8 cellular contexts compared by ENCODE assay signal in the genomic region with DNA sequence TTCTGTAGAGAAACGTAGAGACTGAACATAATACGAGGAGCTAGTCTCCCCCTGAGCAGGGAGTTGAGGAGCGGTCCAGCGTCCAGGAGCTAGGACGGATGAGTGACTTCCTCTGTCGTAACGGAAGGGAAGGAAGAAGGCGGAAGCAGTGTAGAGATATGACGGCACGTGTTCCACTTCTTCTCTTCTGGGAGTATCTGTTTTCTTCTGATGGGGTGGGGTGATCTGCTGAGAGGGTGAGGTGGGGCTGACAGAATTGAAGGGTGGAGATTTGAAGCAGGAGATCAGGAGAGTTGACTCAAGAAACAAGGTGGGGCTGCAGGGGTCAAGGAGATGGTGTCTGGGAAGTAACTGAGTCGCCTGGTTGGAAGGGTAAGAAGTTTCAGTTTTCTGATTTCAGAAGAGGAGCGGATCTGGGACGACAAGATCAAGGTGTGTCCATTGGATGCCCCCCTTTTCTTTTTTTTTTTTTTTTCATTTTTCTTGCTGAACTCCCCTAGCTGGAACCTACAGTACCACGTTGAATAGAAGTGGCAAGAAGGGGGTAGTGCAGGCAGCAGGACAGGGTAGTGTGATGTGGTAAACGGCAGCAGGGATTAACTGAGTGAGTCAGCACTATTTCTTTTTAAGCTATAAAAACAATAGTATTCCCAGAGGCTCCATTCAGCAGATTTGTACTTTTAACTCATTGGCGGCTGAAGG. TPM values are rescaled to one million over a fixed set of nuclear protein-coding genes. Genes with fewer than 3 reads are reported as not detected.
A peak's percentile ranks its signal among the peaks of the same experiment; 100 is the strongest.
DNase-seq lines count a peak whose midpoint lies in the region; ATAC-seq and TF ChIP-seq lines count a peak whose summit lies in the region.

No MANE protein-coding gene starts in this region.

- no peak overlapping the region for H3K4me2 ChIP-seq in mammary epithelial cell (ENCODE audit: insufficient read depth, low read depth, low read length)
- no peak overlapping the region for H3K4me2 ChIP-seq in mesendoderm (ENCODE audit: low read length)

- in situ Hi-C loops in mammary epithelial cell (cut with MboI; ENCODE audit: low sequenced_read_pairs in 2 of 2), result no loop called here

- H4K5ac ChIP-seq in mesendoderm (ENCODE audit: low read length), result no peak overlapping the region

- WGBS in mammary epithelial cell (ENCODE audit: low coverage, missing lambda C conversion rate), result 80% methylated on average over 15 of the region's 16 CpGs
- WGBS in mesendoderm (ENCODE audit: extremely low coverage, insufficient coverage, low lambda C conversion rate), result no CpG with 5 or more reads among the region's 16 CpGs

- H3K9ac ChIP-seq in mammary epithelial cell (ENCODE audit: insufficient read depth, low read length) (no peak overlapping the region), mesendoderm (ENCODE audit: low read length) (no peak overlapping the region)

- no peak overlapping the region for H2BK120ac ChIP-seq in mesendoderm (ENCODE audit: low read depth, low read length)

- no peak for ATAC-seq in CD4-positive, CD25-positive, alpha-beta regulatory T cell (ENCODE audit: low read depth in 2 of 2)

- H3K27ac Mint-ChIP-seq in CD4-positive, CD25-positive, alpha-beta regulatory T cell, result peak overlapping the region in 2 of 3 donors; percentile 18 to 83

- no peaks in the 10 kb centered on the region for H3K36me3 ChIP-seq in CD4-positive, CD25-positive, alpha-beta regulatory T cell (ENCODE audit: control insufficient read depth, insufficient read depth, low read length)
- H3K36me3 ChIP-seq in MG63 (no peaks in the 10 kb centered on the region), mammary epithelial cell (ENCODE audit: insufficient read depth, low read length) (no peaks in the 10 kb centered on the region), mesendoderm (ENCODE audit: control insufficient read depth, insufficient read depth, low read length) (no peaks in the 10 kb centered on the region)

- intact Hi-C loops in mammary epithelial cell (cut with micrococcal nuclease) (loop anchor here (10.0 kb wide), 1 partner anchor 138 kb away; no protein-coding TSS in a partner anchor), dorsolateral prefrontal cortex (cut with DNase I) (loop anchor here (5.0 kb wide), 1 partner anchor 46 kb away; no protein-coding TSS in a partner anchor)

- H3K79me1 ChIP-seq in mesendoderm (ENCODE audit: low read length), result no peaks in the 10 kb centered on the region

- H3K4me3 Mint-ChIP-seq in CD4-positive, CD25-positive, alpha-beta regulatory T cell, result peak overlapping the region in 3 of 4 donors; percentile 10 to 81 (median 75)

- H3K79me2 ChIP-seq in mammary epithelial cell (ENCODE audit: insufficient read depth, low read length) (no peaks in the 10 kb centered on the region), mesendoderm (ENCODE audit: control insufficient read depth, insufficient read depth, low read length) (no peaks in the 10 kb centered on the region)

- no peaks in the 10 kb centered on the region for H3K36me3 Mint-ChIP-seq in CD4-positive, CD25-positive, alpha-beta regulatory T cell

- peak overlapping the region; percentile 50 for H3K56ac ChIP-seq in mesendoderm (ENCODE audit: low read length)

- no peaks in the 10 kb centered on the region for H3K27me3 ChIP-seq in CD4-positive, CD25-positive, alpha-beta regulatory T cell (ENCODE audit: control insufficient read depth, insufficient read depth, low read length)
- H3K27me3 ChIP-seq in MG63 (no peaks in the 10 kb centered on the region), mammary epithelial cell (ENCODE audit: insufficient read depth, low read length) (no peaks in the 10 kb centered on the region), mesendoderm (ENCODE audit: insufficient read depth, low read length, poor library complexity) (no peaks in the 10 kb centered on the region), dorsolateral prefrontal cortex (peaks cover 0 to 4% (median 0%) of the 10 kb centered on the region in 45 donors)

- no peak overlapping the region for H3K23ac ChIP-seq in mesendoderm (ENCODE audit: low read length)

- no TSS peak for BruUV-seq in mammary epithelial cell (replicated peaks; lab: Mats Ljungman, UMichigan)

- peaks cover 0 to 16% (median 4%) of the 10 kb centered on the region in 4 donors for H3K4me1 Mint-ChIP-seq in CD4-positive, CD25-positive, alpha-beta regulatory T cell

- CTCF ChIA-PET in mammary epithelial cell (lab: Charles Lee; ENCODE audit: low non-redundant PET), result no interaction called here

- peak overlapping the region; percentile 45 for H2AK5ac ChIP-seq in mesendoderm (ENCODE audit: low read length)

- no peak overlapping the region for H3K18ac ChIP-seq in mesendoderm (ENCODE audit: low read length)

- H3K4me1 ChIP-seq in CD4-positive, CD25-positive, alpha-beta regulatory T cell (ENCODE audit: control insufficient read depth, insufficient read depth, low read length, poor library complexity, severe bottlenecking), result peaks cover 4% of the 10 kb centered on the region
- no peaks in the 10 kb centered on the region for H3K4me1 ChIP-seq in mammary epithelial cell (ENCODE audit: insufficient read depth, low read length)
- H3K4me1 ChIP-seq in mesendoderm (ENCODE audit: control insufficient read depth, low read depth, low read length), result no peaks in the 10 kb centered on the region

- peak overlapping the region; percentile 68 for H3K4me3 ChIP-seq in CD4-positive, CD25-positive, alpha-beta regulatory T cell (ENCODE audit: low read depth, low read length)
- no peak overlapping the region for H3K4me3 ChIP-seq in MG63
- no peak overlapping the region for H3K4me3 ChIP-seq in mammary epithelial cell (replicated peaks in 1 of 3; ENCODE audit: insufficient read depth in 1 of 3, low read depth in 2 of 3, low read length in 3 of 3)
- H3K4me3 ChIP-seq in mesendoderm (ENCODE audit: low read length), result no peak overlapping the region
- H3K4me3 ChIP-seq in dorsolateral prefrontal cortex, result peak overlapping the region in 6 of 59 donors; percentile 5 to 29 (median 18)

- no peak overlapping the region for H2BK15ac ChIP-seq in mesendoderm (replicated peaks; ENCODE audit: low read depth)

- H3K9me3 ChIP-seq in CD4-positive, CD25-positive, alpha-beta regulatory T cell (ENCODE audit: control insufficient read depth in 2 of 2, low read length in 2 of 2), result no peaks in the 10 kb centered on the region
- H3K9me3 ChIP-seq in MG63, result no peaks in the 10 kb centered on the region
- H3K9me3 ChIP-seq in mammary epithelial cell (replicated peaks; ENCODE audit: insufficient read depth, low read length), result no peaks in the 10 kb centered on the region

- H4K20me1 ChIP-seq in mammary epithelial cell (ENCODE audit: insufficient read depth, low read length), result no peaks in the 10 kb centered on the region

- H2AFZ ChIP-seq in mammary epithelial cell (ENCODE audit: low read depth, low read length), result no peak overlapping the region

- DNase-seq in CD4-positive, CD25-positive, alpha-beta regulatory T cell, result peak in 1 of 3 donors; percentile 35
- DNase-seq in MG63 (peak; percentile 52), mammary epithelial cell (peak; percentile 14), mesendoderm (peak; percentile 58), NCI-H2227 (lab: John Stamatoyannopoulos, UW; ENCODE audit: unreplicated experiment) (no peak), activated gamma-delta T cell (lab: John Stamatoyannopoulos, UW) (no peak), dorsolateral prefrontal cortex (no peak)
- DNase-seq in NK-92 treated with Interleukin-12 subunit alpha and Interleukin-12 subunit beta, amount 100 ng/mL, for 24 hours (lab: John Stamatoyannopoulos, UW), result no peak

- no peak overlapping the region for H3K4ac ChIP-seq in mesendoderm (ENCODE audit: low read depth, low read length)

- peaks cover 0 to 2% (median 0%) of the 10 kb centered on the region in 7 donors for H3K9me3 Mint-ChIP-seq in CD4-positive, CD25-positive, alpha-beta regulatory T cell

- dilution Hi-C loops in mammary epithelial cell (cut with HindIII; ENCODE audit: low sequenced_read_pairs), result no loop called here

- no peak overlapping the region for H3K27ac ChIP-seq in CD4-positive, CD25-positive, alpha-beta regulatory T cell (ENCODE audit: insufficient read depth, low read length, poor library complexity, severe bottlenecking)
- H3K27ac ChIP-seq in mammary epithelial cell (ENCODE audit: insufficient read depth, low read depth, low read length) (no peak overlapping the region), mesendoderm (ENCODE audit: low read depth, low read length) (no peak overlapping the region), dorsolateral prefrontal cortex (no peak overlapping the region)

- H4K8ac ChIP-seq in mesendoderm (ENCODE audit: low read depth, low read length), result no peak overlapping the region

- no peak for TF ChIP-seq CTCF in mammary epithelial cell (conservative IDR thresholded peaks at IDR 0.05 in 1 of 2, IDR thresholded peaks at IDR 0.05 in 1 of 2; ENCODE audit: extremely low read depth in 1 of 2, insufficient read depth in 1 of 2, low read depth in 1 of 2, low read length in 2 of 2)
- TF ChIP-seq CTCF in dorsolateral prefrontal cortex (IDR thresholded peaks at IDR 0.05 in 54 of 56, conservative IDR thresholded peaks at IDR 0.05 in 2 of 56; ENCODE audit: low read depth in 1 of 56, partially characterized antibody in 56 of 56), result no peak

- peaks cover 4% of the 10 kb centered on the region for H3K27me3 Mint-ChIP-seq in CD4-positive, CD25-positive, alpha-beta regulatory T cell

- no peak overlapping the region for H2BK5ac ChIP-seq in mesendoderm (ENCODE audit: low read length)

RNA-seq across cellular contexts. Expression of a gene that starts 50.7 kb away (rescaled TPM):
- 50.8 TPM for total RNA-seq in CD4-positive, CD25-positive, alpha-beta regulatory T cell
- polyA plus RNA-seq in CD4-positive, CD25-positive, alpha-beta regulatory T cell, result 10 to 100 TPM in 2 of 4 donors, 1 to 10 TPM in 2; 8.9 to 13.8 (median 10.1) TPM
- total RNA-seq in MG63 (2014; rRNA removed; shearing (Covaris generic); ENCODE audit: low replicate concordance), result 23.0 and 28.2 TPM in 2 replicates
- total RNA-seq in mammary epithelial cell (10 to 100 TPM; 43.6 to 72.2 TPM), dorsolateral prefrontal cortex (10 to 100 TPM; 30.8 to 54.7 (median 39.4) TPM)
- polyA plus RNA-seq in mammary epithelial cell, result 12.1 TPM
- polyA minus RNA-seq in mammary epithelial cell, result 70.5 TPM
- polyA plus RNA-seq in mesendoderm (2013, experiment 1 of 2), result 10.1 TPM
- polyA plus RNA-seq in mesendoderm (2013, experiment 2 of 2), result 9.5 TPM

RNA-seq across cellular contexts. Expression of a gene that starts 58.9 kb away (rescaled TPM):
- 12.3 TPM for total RNA-seq in CD4-positive, CD25-positive, alpha-beta regulatory T cell
- polyA plus RNA-seq in CD4-positive, CD25-positive, alpha-beta regulatory T cell, result 10 to 100 TPM; 33.1 to 64.9 (median 46.4) TPM
- 2.3 and 10.5 TPM in 2 replicates for total RNA-seq in MG63 (2014; rRNA removed; shearing (Covaris generic); ENCODE audit: low replicate concordance)
- 10 to 100 TPM; 14.7 to 15.8 TPM for total RNA-seq in mammary epithelial cell
- 36.6 TPM for polyA plus RNA-seq in mammary epithelial cell
- polyA minus RNA-seq in mammary epithelial cell, result 18.2 TPM
- polyA plus RNA-seq in mesendoderm (2013, experiment 1 of 2), result 46.4 TPM
- polyA plus RNA-seq in mesendoderm (2013, experiment 2 of 2), result 43.8 TPM
- 10 to 100 TPM; 10.6 to 42.8 (median 23.2) TPM for total RNA-seq in dorsolateral prefrontal cortex

Comparison
In these comparisons a context has a peak if more than half of its experiments do, and no peak if none do; other contexts are left out.
1. DNase-seq: peak in MG63 (single experiment), mammary epithelial cell (single experiment) and mesendoderm (single experiment); none in NCI-H2227 (single experiment), activated gamma-delta T cell (single experiment), dorsolateral prefrontal cortex (0 of 10) and NK-92 treated with Interleukin-12 subunit alpha and Interleukin-12 subunit beta, amount 100 ng/mL, for 24 hours (single experiment).